Comparison of ENCODE assay signal across 20 cellular contexts in the genomic region with DNA sequence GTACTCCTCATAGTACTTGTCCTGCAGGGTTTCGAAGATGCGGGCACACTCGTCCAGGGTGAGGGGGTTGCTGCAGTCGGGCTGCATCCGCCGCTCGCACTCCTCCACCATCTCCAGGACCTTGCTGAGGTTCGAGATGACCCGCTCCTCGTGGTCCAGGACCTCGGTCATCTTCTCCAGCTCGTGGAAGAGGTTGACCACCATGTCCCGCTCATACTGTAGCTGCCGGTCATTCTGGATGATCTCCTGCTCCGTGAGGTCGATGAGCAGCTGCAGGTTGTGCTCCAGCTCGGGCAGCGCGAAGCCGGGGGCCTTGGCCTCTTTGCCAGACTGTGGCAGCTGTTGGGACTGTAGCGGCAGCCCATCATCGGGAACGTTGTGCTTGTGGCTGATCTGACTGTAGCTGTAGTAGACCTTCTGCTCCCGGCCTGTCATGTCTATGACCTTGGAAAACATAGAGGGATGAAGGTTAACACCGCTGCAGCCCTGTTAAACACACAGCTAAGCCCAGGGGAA.
"Had no signal": no experiment of that assay in that cellular context is flagged by ENCODE, and none has a peak within 500 bp of the region (broad histone marks: within the 10 kb centered on the region; RNA-seq: fewer than 3 reads in every experiment).

No MANE protein-coding gene starts in this region.

- H3K27ac Mint-ChIP-seq: activated CD4-positive, alpha-beta memory T cell treated with anti-CD3 and anti-CD28 coated beads for 36 hours; activated T-helper 2 cell treated with anti-CD3 and anti-CD28 coated beads, Interferon-gamma antibody, Interleukin-2, Interleukin-4, amounts not matched to agents 10 μg/mL and 5 μg/mL and 100 μg/mL, durations not matched to agents 14 hours and 24 hours and 36 hours; neural progenitor cell had no signal

- H3K9me3 ChIP-seq: gastroesophageal sphincter, heart left ventricle, left lung, prostate gland, stomach had no signal

- H3K27me3 ChIP-seq: cardiac muscle cell, gastroesophageal sphincter, heart left ventricle, left lung, neural progenitor cell, stomach had no signal

- DNase-seq: activated CD4-positive, alpha-beta memory T cell treated with anti-CD3 and anti-CD28 coated beads for 36 hours; activated naive CD4-positive, alpha-beta T cell treated with Interleukin-2 at 50 U/mL for 16 hours; activated T-cell treated with anti-CD3 and anti-CD28 coated beads for 4 hours; dermis blood vessel endothelial cell; heart left ventricle; kidney; left lung; naive B cell; stimulated activated CD4-positive, alpha-beta T cell treated with anti-CD3 and anti-CD28 coated beads, Interleukin-15, amount 100 ng/mL, for 24 hours; stimulated activated CD4-positive, alpha-beta T cell treated with anti-CD3 and anti-CD28 coated beads, Interleukin-2, amount 100 ng/mL, for 48 hours; stomach; SW 1271; trophoblast cell had no signal

- H2AFZ ChIP-seq: neural progenitor cell had no signal

- FAIRE-seq: kidney, TTC549 had no signal

- H3K27me3 Mint-ChIP-seq: activated CD4-positive, alpha-beta memory T cell treated with anti-CD3 and anti-CD28 coated beads for 36 hours; naive B cell had no signal

- ATAC-seq: gastroesophageal sphincter, heart left ventricle, left lung had no signal

- H3K4me1 ChIP-seq: gastroesophageal sphincter, neural progenitor cell, prostate gland had no signal

- H3K9ac ChIP-seq: neural progenitor cell had no signal

- H3K4me3 ChIP-seq: cardiac muscle cell, gastroesophageal sphincter, heart left ventricle, left lung, neural progenitor cell, prostate gland, skin epidermis, stomach had no signal

- H3K4me3 Mint-ChIP-seq: activated CD4-positive, alpha-beta memory T cell treated with anti-CD3 and anti-CD28 coated beads for 36 hours; naive B cell; neural progenitor cell had no signal

- H3K9me3 Mint-ChIP-seq: activated CD4-positive, alpha-beta memory T cell treated with anti-CD3 and anti-CD28 coated beads for 36 hours; activated T-helper 2 cell treated with anti-CD3 and anti-CD28 coated beads, Interferon-gamma antibody, Interleukin-2, Interleukin-4, amounts not matched to agents 10 μg/mL and 5 μg/mL and 100 μg/mL, durations not matched to agents 14 hours and 24 hours and 36 hours; naive B cell; neural progenitor cell had no signal

- H3K27ac ChIP-seq: cardiac muscle cell, gastroesophageal sphincter, left lung, neural progenitor cell, prostate gland, skin epidermis, stomach had no signal

- H3K4me2 ChIP-seq: neural progenitor cell had no signal
